In the genomic region with DNA sequence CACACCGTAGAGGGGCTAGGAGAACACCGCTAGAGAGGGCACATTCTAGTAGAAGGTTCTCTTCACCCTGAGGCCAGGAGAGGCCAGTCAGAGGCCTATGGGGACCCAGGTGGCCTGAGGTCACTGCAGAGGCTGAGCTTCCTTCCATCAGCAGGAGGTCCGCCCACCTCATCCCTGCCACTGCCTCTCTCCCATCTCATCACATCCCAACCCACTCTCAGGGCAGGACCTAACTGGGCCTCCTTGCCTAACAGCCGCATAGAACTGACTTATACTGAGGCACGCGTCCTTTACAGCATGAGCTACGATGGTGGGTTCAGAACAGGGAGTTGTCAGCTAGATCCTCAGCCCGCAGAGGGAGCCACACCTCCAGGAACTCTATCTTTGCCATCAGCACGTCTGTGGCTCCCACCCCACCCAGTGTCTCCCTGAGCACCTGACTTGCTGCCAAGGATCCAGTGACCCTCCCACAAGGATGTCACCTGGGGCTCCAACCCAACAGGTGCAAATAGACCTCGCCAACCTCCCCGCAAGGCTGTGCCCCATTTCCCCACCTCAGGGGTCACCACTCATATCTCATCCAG, we compare ENCODE assay signal across 2 cellular contexts. TPM values are rescaled to one million over a fixed set of nuclear protein-coding genes. Genes with fewer than 3 reads are reported as not detected.
"Had no signal": no experiment of that assay in that cellular context is flagged by ENCODE, and none has a peak within 500 bp of the region (broad histone marks: within the 10 kb centered on the region; RNA-seq: fewer than 3 reads in every experiment).

No MANE protein-coding gene starts in this region.

RNA-seq across cellular contexts. Expression of a gene that starts 33.3 kb away (rescaled TPM):
- total RNA-seq: HT1080; T-helper 1 cell treated with Interleukin-12 subunit alpha and Interleukin-12 subunit beta and Interleukin-4 antibody, amounts not matched to agents 30 ng/mL and 1 ng/mL, for 36 hours had no signal
